In the genomic region with DNA sequence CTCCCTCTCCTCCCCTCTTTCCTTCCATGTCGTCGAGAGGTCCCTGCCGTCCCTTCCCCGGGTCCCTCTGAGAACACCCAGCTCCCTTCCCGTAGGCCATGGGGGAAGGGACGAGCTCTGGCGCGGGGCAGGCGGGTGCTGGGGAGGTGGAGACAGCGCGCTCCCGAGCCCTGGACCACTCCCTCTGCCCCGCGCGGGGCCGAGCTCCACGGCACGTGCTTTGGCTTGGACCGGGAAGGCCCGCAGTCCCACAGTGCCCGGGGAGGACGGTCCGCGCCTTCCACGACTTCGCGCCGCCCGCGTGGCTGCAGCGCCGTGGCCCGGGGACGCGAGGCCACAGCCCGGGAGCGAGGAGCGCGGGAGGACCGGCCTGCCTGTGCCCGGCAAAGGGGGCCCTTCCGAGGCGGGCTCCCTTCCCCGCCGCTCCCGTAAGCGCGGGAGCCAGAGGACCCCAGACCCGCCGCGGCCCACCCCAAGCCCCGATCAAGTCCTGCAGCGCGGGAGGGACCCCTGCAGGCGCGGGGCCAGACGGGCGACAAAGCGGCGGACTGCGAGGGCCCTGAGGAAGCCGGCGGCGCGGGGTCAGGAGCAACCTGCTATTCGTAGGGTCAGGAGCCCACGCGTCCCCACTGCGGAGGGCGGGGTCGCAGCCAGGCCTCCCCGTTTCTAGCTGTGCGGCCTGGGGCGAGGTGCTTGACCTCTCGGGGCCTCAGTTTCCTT, we compare ENCODE assay signal across 1 cellular context.
TF ChIP-seq lines count a peak whose summit lies in the region.

No MANE protein-coding gene starts in this region.

TF ChIP-seq in SK-N-SH, 30 proteins besides CTCF, POLR2A, EP300 and RAD21 (continued from another document):
- TF ChIP-seq, protein P1, sequence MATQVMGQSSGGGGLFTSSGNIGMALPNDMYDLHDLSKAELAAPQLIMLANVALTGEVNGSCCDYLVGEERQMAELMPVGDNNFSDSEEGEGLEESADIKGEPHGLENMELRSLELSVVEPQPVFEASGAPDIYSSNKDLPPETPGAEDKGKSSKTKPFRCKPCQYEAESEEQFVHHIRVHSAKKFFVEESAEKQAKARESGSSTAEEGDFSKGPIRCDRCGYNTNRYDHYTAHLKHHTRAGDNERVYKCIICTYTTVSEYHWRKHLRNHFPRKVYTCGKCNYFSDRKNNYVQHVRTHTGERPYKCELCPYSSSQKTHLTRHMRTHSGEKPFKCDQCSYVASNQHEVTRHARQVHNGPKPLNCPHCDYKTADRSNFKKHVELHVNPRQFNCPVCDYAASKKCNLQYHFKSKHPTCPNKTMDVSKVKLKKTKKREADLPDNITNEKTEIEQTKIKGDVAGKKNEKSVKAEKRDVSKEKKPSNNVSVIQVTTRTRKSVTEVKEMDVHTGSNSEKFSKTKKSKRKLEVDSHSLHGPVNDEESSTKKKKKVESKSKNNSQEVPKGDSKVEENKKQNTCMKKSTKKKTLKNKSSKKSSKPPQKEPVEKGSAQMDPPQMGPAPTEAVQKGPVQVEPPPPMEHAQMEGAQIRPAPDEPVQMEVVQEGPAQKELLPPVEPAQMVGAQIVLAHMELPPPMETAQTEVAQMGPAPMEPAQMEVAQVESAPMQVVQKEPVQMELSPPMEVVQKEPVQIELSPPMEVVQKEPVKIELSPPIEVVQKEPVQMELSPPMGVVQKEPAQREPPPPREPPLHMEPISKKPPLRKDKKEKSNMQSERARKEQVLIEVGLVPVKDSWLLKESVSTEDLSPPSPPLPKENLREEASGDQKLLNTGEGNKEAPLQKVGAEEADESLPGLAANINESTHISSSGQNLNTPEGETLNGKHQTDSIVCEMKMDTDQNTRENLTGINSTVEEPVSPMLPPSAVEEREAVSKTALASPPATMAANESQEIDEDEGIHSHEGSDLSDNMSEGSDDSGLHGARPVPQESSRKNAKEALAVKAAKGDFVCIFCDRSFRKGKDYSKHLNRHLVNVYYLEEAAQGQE (IDR thresholded peaks at IDR 0.05; ENCODE audit: low read depth, low read length), result no peak
